Comparison of ENCODE assay signal across 21 cellular contexts in the genomic region with DNA sequence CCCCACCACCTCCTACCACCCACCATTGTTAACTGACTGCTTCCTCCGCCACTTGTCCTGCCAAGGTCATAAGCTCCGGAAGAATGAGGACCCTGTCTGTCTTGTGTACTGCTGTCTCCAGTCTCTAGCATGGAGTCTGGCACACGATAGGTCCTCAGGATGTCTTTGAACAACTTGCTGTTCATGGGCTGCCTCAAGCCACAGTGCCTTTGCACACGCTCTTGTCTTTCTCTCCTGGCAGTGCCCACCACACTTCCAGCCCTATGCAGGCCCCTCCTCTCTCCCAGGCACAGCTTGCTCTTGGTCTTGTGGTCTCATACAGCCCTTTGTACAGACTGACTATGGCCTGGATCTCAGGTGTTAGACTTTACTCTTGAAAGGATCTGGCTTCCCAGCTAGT.
DNase-seq lines count a peak whose midpoint lies in the region; ATAC-seq and TF ChIP-seq lines count a peak whose summit lies in the region.
"Had no signal": no experiment of that assay in that cellular context is flagged by ENCODE, and none has a peak within 500 bp of the region (broad histone marks: within the 10 kb centered on the region; RNA-seq: fewer than 3 reads in every experiment).

No MANE protein-coding gene starts in this region.

- H2BK5ac ChIP-seq in mesendoderm (ENCODE audit: low read length) = no peak overlapping the region

- no peak overlapping the region for H3K9ac ChIP-seq in mesendoderm (ENCODE audit: low read length)

- H3K27me3 ChIP-seq in CD4-positive, CD25-positive, alpha-beta regulatory T cell (ENCODE audit: control insufficient read depth, insufficient read depth, low read length) = no peaks in the 10 kb centered on the region
- H3K27me3 ChIP-seq in thoracic aorta (replicated peaks; ENCODE audit: insufficient read depth) (no peaks in the 10 kb centered on the region), mesendoderm (ENCODE audit: insufficient read depth, low read length, poor library complexity) (no peaks in the 10 kb centered on the region)
- H3K27me3 ChIP-seq: BE2C, SJSA1 had no signal

- peaks cover 0 to 2% (median 0%) of the 10 kb centered on the region in 7 donors for H3K9me3 Mint-ChIP-seq in CD4-positive, CD25-positive, alpha-beta regulatory T cell
- H3K9me3 Mint-ChIP-seq in memory B cell = no peaks in the 10 kb centered on the region
- H3K9me3 Mint-ChIP-seq: CD4-positive, alpha-beta memory T cell had no signal

- no peak overlapping the region for H3K18ac ChIP-seq in mesendoderm (ENCODE audit: low read length)

- H2BK120ac ChIP-seq in mesendoderm (ENCODE audit: low read depth, low read length) = no peak overlapping the region

- no peaks in the 10 kb centered on the region for H3K79me1 ChIP-seq in mesendoderm (ENCODE audit: low read length)

- H3K79me2 ChIP-seq in mesendoderm (ENCODE audit: control insufficient read depth, insufficient read depth, low read length) = no peaks in the 10 kb centered on the region

- no peak overlapping the region for H4K5ac ChIP-seq in mesendoderm (ENCODE audit: low read length)

- no peak for TF ChIP-seq CTCF in thoracic aorta (IDR thresholded peaks at IDR 0.05)

- H2AK5ac ChIP-seq in mesendoderm (ENCODE audit: low read length) = no peak overlapping the region

- H3K4me3 ChIP-seq in CD4-positive, CD25-positive, alpha-beta regulatory T cell (ENCODE audit: low read depth, low read length) = no peak overlapping the region
- no peak overlapping the region for H3K4me3 ChIP-seq in thoracic aorta
- no peak overlapping the region for H3K4me3 ChIP-seq in mesendoderm (ENCODE audit: low read length)
- H3K4me3 ChIP-seq: PC-9, SJSA1 had no signal

- H3K4me1 Mint-ChIP-seq in CD4-positive, CD25-positive, alpha-beta regulatory T cell = no peaks in the 10 kb centered on the region
- H3K4me1 Mint-ChIP-seq in T-helper 17 cell = peaks cover 6% of the 10 kb centered on the region
- H3K4me1 Mint-ChIP-seq in memory B cell = peaks cover 23% of the 10 kb centered on the region
- H3K4me1 Mint-ChIP-seq: CD4-positive, alpha-beta memory T cell had no signal

- H3K56ac ChIP-seq in mesendoderm (ENCODE audit: low read length) = no peak overlapping the region

- H3K27ac Mint-ChIP-seq in CD4-positive, CD25-positive, alpha-beta regulatory T cell = peak overlapping the region in 2 of 3 donors; percentile 59 to 72
- no peak overlapping the region for H3K27ac Mint-ChIP-seq in T-helper 17 cell
- no peak overlapping the region for H3K27ac Mint-ChIP-seq in memory B cell
- H3K27ac Mint-ChIP-seq: CD4-positive, alpha-beta memory T cell had no signal

- no peaks in the 10 kb centered on the region for H3K9me3 ChIP-seq in CD4-positive, CD25-positive, alpha-beta regulatory T cell (ENCODE audit: control insufficient read depth in 2 of 2, low read length in 2 of 2)
- H3K9me3 ChIP-seq in T-helper 17 cell (ENCODE audit: control insufficient read depth, low read length, poor library complexity, severe bottlenecking) = no peaks in the 10 kb centered on the region
- no peaks in the 10 kb centered on the region for H3K9me3 ChIP-seq in thoracic aorta
- H3K9me3 ChIP-seq: BE2C, SJSA1 had no signal

- no peaks in the 10 kb centered on the region for H3K4me1 ChIP-seq in CD4-positive, CD25-positive, alpha-beta regulatory T cell (ENCODE audit: control insufficient read depth, insufficient read depth, low read length, poor library complexity, severe bottlenecking)
- H3K4me1 ChIP-seq in thoracic aorta (ENCODE audit: control insufficient read depth in 1 of 2, low read depth in 2 of 2) = peaks cover 37 to 74% of the 10 kb centered on the region in 2 donors
- H3K4me1 ChIP-seq in mesendoderm (ENCODE audit: control insufficient read depth, low read depth, low read length) = no peaks in the 10 kb centered on the region
- H3K4me1 ChIP-seq: BE2C had no signal

- no peak overlapping the region for H2BK15ac ChIP-seq in mesendoderm (replicated peaks; ENCODE audit: low read depth)

- H3K23ac ChIP-seq in mesendoderm (ENCODE audit: low read length) = no peak overlapping the region

- H4K8ac ChIP-seq in mesendoderm (ENCODE audit: low read depth, low read length) = no peak overlapping the region

- ATAC-seq in CD4-positive, CD25-positive, alpha-beta regulatory T cell (ENCODE audit: low read depth in 2 of 2) = no peak
- no peak for ATAC-seq in T-helper 17 cell
- ATAC-seq in memory B cell (ENCODE audit: low read depth) = no peak
- no peak for ATAC-seq in thoracic aorta (ENCODE audit: insufficient number of reproducible peaks, low FRiP score, low read depth)
- no peak for ATAC-seq in HG03135 (IDR thresholded peaks at IDR 0.05; ENCODE audit: unreplicated experiment)
- ATAC-seq in HG03521 (IDR thresholded peaks at IDR 0.05; ENCODE audit: unreplicated experiment) = no peak
- ATAC-seq in GM21528 (IDR thresholded peaks at IDR 0.05; ENCODE audit: low FRiP score, unreplicated experiment) = no peak
- ATAC-seq: Right ventricle myocardium inferior had no signal

- H3K4ac ChIP-seq in mesendoderm (ENCODE audit: low read depth, low read length) = no peak overlapping the region

- H3K36me3 ChIP-seq in CD4-positive, CD25-positive, alpha-beta regulatory T cell (ENCODE audit: control insufficient read depth, insufficient read depth, low read length) = no peaks in the 10 kb centered on the region
- H3K36me3 ChIP-seq in thoracic aorta = peaks cover 87% of the 10 kb centered on the region
- H3K36me3 ChIP-seq in mesendoderm (ENCODE audit: control insufficient read depth, insufficient read depth, low read length) = peaks cover 9% of the 10 kb centered on the region
- H3K36me3 ChIP-seq: BE2C had no signal

- no CpG with 5 or more reads among the region's 4 CpGs for WGBS in mesendoderm (ENCODE audit: extremely low coverage, insufficient coverage, low lambda C conversion rate)

- no peak for DNase-seq in CD4-positive, CD25-positive, alpha-beta regulatory T cell
- no peak for DNase-seq in T-helper 17 cell
- DNase-seq in memory B cell (ENCODE audit: low spot score in 2 of 2) = no peak
- DNase-seq in thoracic aorta (ENCODE audit: low spot score) = no peak
- DNase-seq in mesendoderm = no peak
- DNase-seq: BE2C; CD4-positive, alpha-beta memory T cell; COR-L47; DMS53; KG1; MM.1S; NCI-H2029; NCI-H446 treated with DMSO at 0.1 percent for 48 hours; NCI-H526; NCI-H82 had no signal

- H3K27me3 Mint-ChIP-seq in CD4-positive, CD25-positive, alpha-beta regulatory T cell = no peaks in the 10 kb centered on the region
- H3K27me3 Mint-ChIP-seq in T-helper 17 cell (peaks cover 44% of the 10 kb centered on the region), memory B cell (peaks cover 7% of the 10 kb centered on the region)

- H3K4me2 ChIP-seq in mesendoderm (ENCODE audit: low read length) = no peak overlapping the region
- H3K4me2 ChIP-seq: PC-9 had no signal

- no peak overlapping the region for H3K27ac ChIP-seq in CD4-positive, CD25-positive, alpha-beta regulatory T cell (ENCODE audit: insufficient read depth, low read length, poor library complexity, severe bottlenecking)
- H3K27ac ChIP-seq in thoracic aorta = peak overlapping the region; percentile 71 to 78
- no peak overlapping the region for H3K27ac ChIP-seq in mesendoderm (ENCODE audit: low read depth, low read length)
- H3K27ac ChIP-seq: PC-9, SJSA1 had no signal

- no peak overlapping the region for H3K4me3 Mint-ChIP-seq in CD4-positive, CD25-positive, alpha-beta regulatory T cell
- H3K4me3 Mint-ChIP-seq in T-helper 17 cell (peak overlapping the region; percentile 13), memory B cell (peak overlapping the region; percentile 22)
- H3K4me3 Mint-ChIP-seq: CD4-positive, alpha-beta memory T cell had no signal

- H3K36me3 Mint-ChIP-seq in CD4-positive, CD25-positive, alpha-beta regulatory T cell = no peaks in the 10 kb centered on the region
- H3K36me3 Mint-ChIP-seq in T-helper 17 cell (ENCODE audit: low read depth) (no peaks in the 10 kb centered on the region), memory B cell (no peaks in the 10 kb centered on the region)
- H3K36me3 Mint-ChIP-seq: CD4-positive, alpha-beta memory T cell had no signal

Comparison
In these comparisons a context has a peak if more than half of its experiments do, and no peak if none do; other contexts are left out.
1. H3K27ac ChIP-seq: peak in thoracic aorta (2 of 2); none in CD4-positive, CD25-positive, alpha-beta regulatory T cell (single experiment) and mesendoderm (single experiment).
2. H3K27ac Mint-ChIP-seq: peak in CD4-positive, CD25-positive, alpha-beta regulatory T cell (2 of 3); none in T-helper 17 cell (single experiment) and memory B cell (single experiment).
3. H3K4me3 Mint-ChIP-seq: peak in T-helper 17 cell (single experiment) and memory B cell (single experiment); none in CD4-positive, CD25-positive, alpha-beta regulatory T cell (0 of 4).